8 cellular contexts compared by ENCODE assay signal in the genomic region with DNA sequence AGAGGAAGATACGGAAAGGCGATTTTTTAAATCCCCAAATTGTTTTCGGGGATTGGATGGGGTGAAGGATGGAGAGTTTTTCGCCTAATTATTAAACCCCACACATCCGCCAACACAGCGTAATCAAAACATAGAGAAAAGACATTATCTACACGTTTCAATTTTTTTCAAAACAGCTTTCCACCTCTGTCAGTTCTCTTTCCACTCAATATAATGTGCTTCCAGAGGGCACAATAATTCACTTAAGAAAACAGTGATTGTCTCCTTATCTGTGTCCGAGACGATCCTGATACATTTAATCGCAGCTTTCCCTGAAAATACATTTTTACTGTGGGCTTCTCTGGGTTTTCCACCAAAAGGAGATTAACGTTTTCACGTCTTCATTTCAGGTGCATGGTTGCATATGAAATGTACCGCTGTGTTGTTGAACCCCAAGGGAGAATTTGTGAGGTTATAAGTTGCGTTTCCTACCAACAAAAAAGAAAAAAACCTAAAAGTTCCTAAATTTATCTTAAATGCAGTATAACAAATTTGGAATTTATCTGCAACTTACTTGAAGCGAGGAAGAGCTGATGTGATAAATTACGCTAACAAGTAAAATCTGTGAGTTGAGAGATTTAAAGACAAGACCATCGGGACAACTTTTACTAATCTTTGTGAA. TPM values are rescaled to one million over a fixed set of nuclear protein-coding genes. Genes with fewer than 3 reads are reported as not detected.
DNase-seq lines count a peak whose midpoint lies in the region; ATAC-seq, FAIRE-seq and TF ChIP-seq lines count a peak whose summit lies in the region.

No MANE protein-coding gene starts in this region.

- H3K36me3 Mint-ChIP-seq in CD8-positive, alpha-beta T cell = peaks cover 21% of the 10 kb centered on the region
- peaks cover 5% of the 10 kb centered on the region for H3K36me3 Mint-ChIP-seq in natural killer cell treated with Interleukin-12 subunit alpha and Interleukin-12 subunit beta and Interleukin-15 and Interleukin-18, amount 100 ng/mL, for 72 hours

- peak overlapping the region; percentile 93 for H3K9ac ChIP-seq in endothelial cell of umbilical vein (replicated peaks; ENCODE audit: extremely low read depth, insufficient read depth, low read length)

- no peaks in the 10 kb centered on the region for H3K9me1 ChIP-seq in endothelial cell of umbilical vein (replicated peaks; ENCODE audit: control insufficient read depth, extremely low read depth, insufficient read depth, low read length)

- H3K4me3 Mint-ChIP-seq in CD8-positive, alpha-beta T cell = peak overlapping the region; percentile 98
- H3K4me3 Mint-ChIP-seq in natural killer cell treated with Interleukin-12 subunit alpha and Interleukin-12 subunit beta and Interleukin-15 and Interleukin-18, amount 100 ng/mL, for 72 hours = peak overlapping the region; percentile 99

- H4K20me1 ChIP-seq in endothelial cell of umbilical vein (replicated peaks; ENCODE audit: control insufficient read depth, extremely low read depth, insufficient read depth, low read length) = no peaks in the 10 kb centered on the region

- no peak for TF ChIP-seq CTCF in CD8-positive, alpha-beta T cell (IDR thresholded peaks at IDR 0.05)
- no peak for TF ChIP-seq CTCF in endothelial cell of umbilical vein (IDR thresholded peaks at IDR 0.05; ENCODE audit: extremely low read depth in 1 of 2, insufficient read depth in 1 of 2, low read depth in 1 of 2, low read length in 2 of 2)

- no peaks in the 10 kb centered on the region for H3K27me3 Mint-ChIP-seq in CD8-positive, alpha-beta T cell (ENCODE audit: low read depth)
- peaks cover 0 to 2% of the 10 kb centered on the region in 2 donors for H3K27me3 Mint-ChIP-seq in natural killer cell treated with Interleukin-12 subunit alpha and Interleukin-12 subunit beta and Interleukin-15 and Interleukin-18, amount 100 ng/mL, for 72 hours

- ATAC-seq in CD8-positive, alpha-beta T cell = peak; percentile 12
- no peak for ATAC-seq in natural killer cell treated with Interleukin-12 subunit alpha and Interleukin-12 subunit beta and Interleukin-15 and Interleukin-18, amount 100 ng/mL, for 72 hours

- FAIRE-seq in endothelial cell of umbilical vein (lab: Jason Lieb, UNC) = no peak

- H3K4me2 ChIP-seq in endothelial cell of umbilical vein (ENCODE audit: insufficient read depth, low read length) = peak overlapping the region; percentile 96

- H3K36me3 ChIP-seq in CD8-positive, alpha-beta T cell (ENCODE audit: insufficient read depth, low read length) = no peaks in the 10 kb centered on the region
- no peaks in the 10 kb centered on the region for H3K36me3 ChIP-seq in endothelial cell of umbilical vein (ENCODE audit: control insufficient read depth in 2 of 2, extremely low read depth in 1 of 2, insufficient read depth in 2 of 2, low read length in 2 of 2)

- H3K4me3 ChIP-seq in CD8-positive, alpha-beta T cell (ENCODE audit: low read depth, low read length) = peak overlapping the region; percentile 100
- peak overlapping the region; percentile 27 to 97 (median 93) for H3K4me3 ChIP-seq in endothelial cell of umbilical vein (replicated peaks in 1 of 3; ENCODE audit: insufficient read depth in 1 of 3, low read depth in 1 of 3, low read length in 3 of 3)

- peak overlapping the region; percentile 70 for H3K27ac ChIP-seq in CD8-positive, alpha-beta T cell (ENCODE audit: low read depth, low read length)
- H3K27ac ChIP-seq in endothelial cell of umbilical vein (ENCODE audit: insufficient read depth, low read depth, low read length) = peak overlapping the region; percentile 48

- no peaks in the 10 kb centered on the region for H3K27me3 ChIP-seq in CD8-positive, alpha-beta T cell (ENCODE audit: insufficient read depth, low read length)
- no peaks in the 10 kb centered on the region for H3K27me3 ChIP-seq in endothelial cell of umbilical vein (ENCODE audit: control insufficient read depth in 2 of 2, insufficient read depth in 2 of 2, low read length in 2 of 2)

- intact Hi-C loops in CD8-positive, alpha-beta T cell (cut with DNase I, micrococcal nuclease) = loop anchor here (2.0 to 10.0 kb wide), 8 partner anchors 52 to 1667 kb away; a partner anchor contains a TSS
- intact Hi-C loops in endothelial cell of umbilical vein (cut with micrococcal nuclease) = loop anchor here (2.0 to 10.0 kb wide), 4 partner anchors 51 to 733 kb away; no protein-coding TSS in a partner anchor

- peaks cover 7% of the 10 kb centered on the region for H3K4me1 ChIP-seq in CD8-positive, alpha-beta T cell (ENCODE audit: insufficient read depth, low read length)
- peaks cover 28% of the 10 kb centered on the region for H3K4me1 ChIP-seq in endothelial cell of umbilical vein (ENCODE audit: control insufficient read depth, extremely low read depth, insufficient read depth, low read length)

- TF ChIP-seq POLR2A in endothelial cell of umbilical vein (IDR thresholded peaks at IDR 0.05; ENCODE audit: low read depth, low read length) = no peak

- no peaks in the 10 kb centered on the region for H3K9me3 Mint-ChIP-seq in CD8-positive, alpha-beta T cell
- H3K9me3 Mint-ChIP-seq in natural killer cell treated with Interleukin-12 subunit alpha and Interleukin-12 subunit beta and Interleukin-15 and Interleukin-18, amount 100 ng/mL, for 72 hours = no peaks in the 10 kb centered on the region

- peaks cover 40% of the 10 kb centered on the region for H3K79me2 ChIP-seq in endothelial cell of umbilical vein (ENCODE audit: control insufficient read depth, insufficient read depth, low read length)

- H3K4me1 Mint-ChIP-seq in CD8-positive, alpha-beta T cell (ENCODE audit: low read depth) = peaks cover 42% of the 10 kb centered on the region
- H3K4me1 Mint-ChIP-seq in natural killer cell treated with Interleukin-12 subunit alpha and Interleukin-12 subunit beta and Interleukin-15 and Interleukin-18, amount 100 ng/mL, for 72 hours (ENCODE audit: low read depth in 2 of 2) = peaks cover 34 to 38% of the 10 kb centered on the region in 2 donors

- POLR2A ChIA-PET in CD8-positive, alpha-beta T cell (lab: Charles Lee) = interaction anchor here (0.7 kb wide), 2 partner anchors 39 to 820 kb away, joined by 3 to 5 read pairs; no protein-coding TSS in a partner anchor
- POLR2A ChIA-PET in endothelial cell of umbilical vein (lab: Charles Lee) = no interaction called here

- CTCF ChIA-PET in CD8-positive, alpha-beta T cell (lab: Charles Lee) = interaction anchor here (1.3 kb wide), 1 partner anchor 9 kb away, joined by 3 read pairs; no protein-coding TSS in a partner anchor
- CTCF ChIA-PET in endothelial cell of umbilical vein (lab: Charles Lee) = interaction anchor here (0.8 kb wide), 1 partner anchor 9 kb away, joined by 3 read pairs; no protein-coding TSS in a partner anchor

- H3K9me3 ChIP-seq in CD8-positive, alpha-beta T cell (ENCODE audit: low read length) = no peaks in the 10 kb centered on the region
- no peaks in the 10 kb centered on the region for H3K9me3 ChIP-seq in endothelial cell of umbilical vein (replicated peaks; ENCODE audit: control insufficient read depth, insufficient read depth, low read length)

- peak overlapping the region; percentile 75 for H3K27ac Mint-ChIP-seq in CD8-positive, alpha-beta T cell
- H3K27ac Mint-ChIP-seq in natural killer cell treated with Interleukin-12 subunit alpha and Interleukin-12 subunit beta and Interleukin-15 and Interleukin-18, amount 100 ng/mL, for 72 hours = peak overlapping the region; percentile 94 to 99

- peak overlapping the region; percentile 26 for H2AFZ ChIP-seq in endothelial cell of umbilical vein (ENCODE audit: low read depth, low read length)

- no TSS peak for BruUV-seq in endothelial cell of umbilical vein (replicated peaks; lab: Mats Ljungman, UMichigan)

- no peak for DNase-seq in CD8-positive, alpha-beta T cell
- DNase-seq in OCI-M1 (lab: John Stamatoyannopoulos, UW) (peak; percentile 56), endothelial cell of umbilical vein (ENCODE audit: low read depth, low spot score) (peak; percentile 39), foreskin melanocyte (no peak), amniotic stem cell (lab: John Stamatoyannopoulos, UW) (no peak), NCI-H2227 (lab: John Stamatoyannopoulos, UW; ENCODE audit: unreplicated experiment) (no peak)
- DNase-seq in natural killer cell treated with Interleukin-12 subunit alpha and Interleukin-12 subunit beta and Interleukin-15 and Interleukin-18, amount 100 ng/mL, for 72 hours (ENCODE audit: low spot score) = no peak
- DNase-seq in stimulated activated CD4-positive, alpha-beta T cell treated with anti-CD3 and anti-CD28 coated beads, Interleukin-1b, Interleukin-23, amount 100 ng/mL, for 48 hours = no peak

- dilution Hi-C loops in endothelial cell of umbilical vein (cut with MboI; ENCODE audit: extremely low pct_ligation_motif_present, low sequenced_read_pairs) = no loop called here

TF ChIP-seq in endothelial cell of umbilical vein, 7 proteins besides CTCF, POLR2A, EP300 and RAD21 (continues in another document):
- TF ChIP-seq JUN (IDR thresholded peaks at IDR 0.05; ENCODE audit: borderline replicate concordance, insufficient read depth, insufficient read length, low read depth) (no peak), EZH2 (IDR thresholded peaks at IDR 0.05; ENCODE audit: borderline replicate concordance, low read depth, low read length, severe bottlenecking) (no peak)

RNA-seq across cellular contexts. Expression of a gene that starts 0.6 kb away (rescaled TPM):
- 1 to 10 TPM; 3.5 to 4.0 TPM for total RNA-seq in CD8-positive, alpha-beta T cell
- total RNA-seq in endothelial cell of umbilical vein = 14.6 and 16.1 TPM in 2 replicates
- polyA plus RNA-seq in endothelial cell of umbilical vein = 3.6 and 5.0 TPM in 2 replicates
- 6.2 and 6.6 TPM in 2 replicates for polyA plus RNA-seq in endothelial cell of umbilical vein (2011; cell fraction: cytosol; rRNA removed)
- 6.5 and 9.0 TPM in 2 replicates for polyA plus RNA-seq in endothelial cell of umbilical vein (2011; cell fraction: nucleus; rRNA removed)
- 9.3 and 12.3 TPM in 2 replicates for polyA plus RNA-seq in endothelial cell of umbilical vein (2012)
- polyA minus RNA-seq in endothelial cell of umbilical vein = 16.3 and 16.9 TPM in 2 replicates
- 10.0 TPM for polyA minus RNA-seq in endothelial cell of umbilical vein (2011; cell fraction: cytosol; rRNA and poly(A)+ RNA removed)
- polyA minus RNA-seq in endothelial cell of umbilical vein (2011; cell fraction: nucleus; rRNA and poly(A)+ RNA removed) = 8.7 and 12.3 TPM in 2 replicates
- 10 to 100 TPM; 16.9 to 19.6 TPM for total RNA-seq in natural killer cell treated with Interleukin-12 subunit alpha and Interleukin-12 subunit beta and Interleukin-15 and Interleukin-18, amount 100 ng/mL, for 72 hours

RNA-seq across cellular contexts. Expression of a gene that starts 56.2 kb away (rescaled TPM):
- under 1 TPM; 0.05 to 0.08 TPM for total RNA-seq in CD8-positive, alpha-beta T cell
- 0.39 and 1.1 TPM in 2 replicates for total RNA-seq in endothelial cell of umbilical vein
- polyA plus RNA-seq in endothelial cell of umbilical vein = 0.27 and 0.30 TPM in 2 replicates
- polyA plus RNA-seq in endothelial cell of umbilical vein (2011; cell fraction: cytosol; rRNA removed) = 0.21 and 0.32 TPM in 2 replicates
- 2.9 and 3.4 TPM in 2 replicates for polyA plus RNA-seq in endothelial cell of umbilical vein (2011; cell fraction: nucleus; rRNA removed)
- 0.08 and 0.52 TPM in 2 replicates for polyA plus RNA-seq in endothelial cell of umbilical vein (2012)
- 0.10 and 0.25 TPM in 2 replicates for polyA minus RNA-seq in endothelial cell of umbilical vein
- polyA minus RNA-seq in endothelial cell of umbilical vein (2011; cell fraction: cytosol; rRNA and poly(A)+ RNA removed) = not detected
- polyA minus RNA-seq in endothelial cell of umbilical vein (2011; cell fraction: nucleus; rRNA and poly(A)+ RNA removed) = 0.53 TPM in 2 replicates
- 1 to 10 TPM; 1.1 to 1.4 TPM for total RNA-seq in natural killer cell treated with Interleukin-12 subunit alpha and Interleukin-12 subunit beta and Interleukin-15 and Interleukin-18, amount 100 ng/mL, for 72 hours

Comparison
In these comparisons a context has a peak if more than half of its experiments do, and no peak if none do; other contexts are left out.
1. DNase-seq: peak in OCI-M1 (single experiment) and endothelial cell of umbilical vein (single experiment); none in CD8-positive, alpha-beta T cell (0 of 7), natural killer cell treated with Interleukin-12 subunit alpha and Interleukin-12 subunit beta and Interleukin-15 and Interleukin-18, amount 100 ng/mL, for 72 hours (single experiment), foreskin melanocyte (single experiment), amniotic stem cell (single experiment), stimulated activated CD4-positive, alpha-beta T cell treated with anti-CD3 and anti-CD28 coated beads, Interleukin-1b, Interleukin-23, amount 100 ng/mL, for 48 hours (single experiment) and NCI-H2227 (single experiment).